In genomic region chr9:128339761-128340690, GRCh38 we compare ENCODE assay signal across 1 cellular context.
TF ChIP-seq lines count a peak whose summit lies in the region.

SLC27A4 (plus strand) TSS chr9:128340527; CDS start chr9:128343133, 2,606 bp downstream.

TF ChIP-seq in HepG2, 621 proteins besides CTCF, POLR2A, EP300 and RAD21 (continued from another document and continues in another):
- no peak for TF ChIP-seq ZNF281 (CRISPR knock-in tag; IDR thresholded peaks at IDR 0.05; ENCODE audit: borderline replicate concordance)
- no peak for TF ChIP-seq ZBTB38 (CRISPR knock-in tag; IDR thresholded peaks at IDR 0.05)
- no peak for TF ChIP-seq ZNF772 (CRISPR knock-in tag; IDR thresholded peaks at IDR 0.05)
- TF ChIP-seq RXRA (CRISPR knock-in tag; IDR thresholded peaks at IDR 0.05), result no peak
- TF ChIP-seq GRHL1 (CRISPR knock-in tag; conservative IDR thresholded peaks at IDR 0.05), result no peak
- peak; percentile 57; the same call in 1 of the 2 replicates for TF ChIP-seq ZBTB49 (CRISPR knock-in tag; IDR thresholded peaks at IDR 0.05; ENCODE audit: borderline replicate concordance)
- TF ChIP-seq NR2F1 (CRISPR knock-in tag; IDR thresholded peaks at IDR 0.05), result no peak
- peak; percentile 81 for TF ChIP-seq ZNF501 (CRISPR knock-in tag; IDR thresholded peaks at IDR 0.05)
- TF ChIP-seq UBTF (CRISPR knock-in tag; IDR thresholded peaks at IDR 0.05), result peak; percentile 57; the same call in 1 of the 2 replicates
- TF ChIP-seq PCBP1 (IDR thresholded peaks at IDR 0.05; ENCODE audit: borderline replicate concordance, low read depth, low read length), result no peak
- peak; percentile 68; the same call in 1 of the 2 replicates for TF ChIP-seq HBP1 (CRISPR knock-in tag; IDR thresholded peaks at IDR 0.05; ENCODE audit: low read depth)
- TF ChIP-seq SP1 (IDR thresholded peaks at IDR 0.05), result no peak
- TF ChIP-seq SP1 (CRISPR knock-in tag; IDR thresholded peaks at IDR 0.05), result no peak
- no peak for TF ChIP-seq ZFYVE20 (CRISPR knock-in tag; IDR thresholded peaks at IDR 0.05; ENCODE audit: borderline replicate concordance, low read depth)
- peak; percentile 89; the same call in 1 of the 2 replicates for TF ChIP-seq ZNF83 (CRISPR knock-in tag; IDR thresholded peaks at IDR 0.05; ENCODE audit: borderline replicate concordance)
- no peak for TF ChIP-seq ZFP36L1 (CRISPR knock-in tag; IDR thresholded peaks at IDR 0.05)
- TF ChIP-seq GPN1 (CRISPR knock-in tag; IDR thresholded peaks at IDR 0.05; ENCODE audit: borderline replicate concordance), result no peak
- TF ChIP-seq THAP11 (CRISPR knock-in tag; IDR thresholded peaks at IDR 0.05), result peak; percentile 96
- TF ChIP-seq ZC3H4 (CRISPR knock-in tag; IDR thresholded peaks at IDR 0.05; ENCODE audit: borderline replicate concordance), result no peak
- no peak for TF ChIP-seq BRF2 (CRISPR knock-in tag; IDR thresholded peaks at IDR 0.05)
- TF ChIP-seq ZNF280D (CRISPR knock-in tag; IDR thresholded peaks at IDR 0.05), result peak; percentile 50; the same call in 1 of the 2 replicates
- no peak for TF ChIP-seq ZNF790 (CRISPR knock-in tag; IDR thresholded peaks at IDR 0.05; ENCODE audit: borderline replicate concordance)
- TF ChIP-seq KLF12 (CRISPR knock-in tag; IDR thresholded peaks at IDR 0.05; ENCODE audit: borderline replicate concordance), result peak; percentile 83; the same call in 1 of the 2 replicates
- no peak for TF ChIP-seq ZNF644 (CRISPR knock-in tag; IDR thresholded peaks at IDR 0.05; ENCODE audit: low read depth)
- no peak for TF ChIP-seq HOXA7 (CRISPR knock-in tag; IDR thresholded peaks at IDR 0.05)
- TF ChIP-seq ZNF44 (CRISPR knock-in tag; IDR thresholded peaks at IDR 0.05), result 0 out of 2 replicates have a peak, but pooled peaks have one; percentile 34
- no peak for TF ChIP-seq FOXJ3 (CRISPR knock-in tag; IDR thresholded peaks at IDR 0.05; ENCODE audit: borderline replicate concordance)
- TF ChIP-seq NFKB2 (CRISPR knock-in tag; IDR thresholded peaks at IDR 0.05; ENCODE audit: borderline replicate concordance), result no peak
- TF ChIP-seq ZNF180 (CRISPR knock-in tag; IDR thresholded peaks at IDR 0.05; ENCODE audit: borderline replicate concordance, low read depth), result no peak
- TF ChIP-seq BRD4 (CRISPR knock-in tag; IDR thresholded peaks at IDR 0.05), result no peak
- TF ChIP-seq ZNF460 (CRISPR knock-in tag; IDR thresholded peaks at IDR 0.05; ENCODE audit: borderline replicate concordance), result no peak; the same call in 1 of the 2 replicates
- peak; percentile 61; the same call in 1 of the 2 replicates for TF ChIP-seq HDAC1 (CRISPR knock-in tag; IDR thresholded peaks at IDR 0.05)
- no peak for TF ChIP-seq ERF (CRISPR knock-in tag; IDR thresholded peaks at IDR 0.05)
- no peak for TF ChIP-seq FUBP1 (CRISPR knock-in tag; IDR thresholded peaks at IDR 0.05; ENCODE audit: borderline replicate concordance)
- no peak for TF ChIP-seq NFE2L1 (CRISPR knock-in tag; IDR thresholded peaks at IDR 0.05; ENCODE audit: borderline replicate concordance)
- no peak for TF ChIP-seq ZBTB21 (CRISPR knock-in tag; IDR thresholded peaks at IDR 0.05)
- no peak for TF ChIP-seq ARID3A (IDR thresholded peaks at IDR 0.05; ENCODE audit: low read depth, low read length)
- TF ChIP-seq KLF6 (CRISPR knock-in tag; IDR thresholded peaks at IDR 0.05), result peak; percentile 77; the same call in 1 of the 2 replicates
- TF ChIP-seq SIX4 (CRISPR knock-in tag; IDR thresholded peaks at IDR 0.05), result no peak
- no peak for TF ChIP-seq NFE2 (CRISPR knock-in tag; IDR thresholded peaks at IDR 0.05)
- no peak for TF ChIP-seq ZFP36 (IDR thresholded peaks at IDR 0.05; ENCODE audit: borderline replicate concordance, low read depth, low read length, partially characterized antibody)
- TF ChIP-seq ATF3 (CRISPR knock-in tag; IDR thresholded peaks at IDR 0.05), result no peak
- no peak for TF ChIP-seq ZNF572 (CRISPR knock-in tag; IDR thresholded peaks at IDR 0.05)
- TF ChIP-seq ZNF703 (CRISPR knock-in tag; IDR thresholded peaks at IDR 0.05; ENCODE audit: borderline replicate concordance), result no peak
- no peak for TF ChIP-seq CHD2 (IDR thresholded peaks at IDR 0.05; ENCODE audit: low read depth, low read length)
